Comparison of ENCODE assay signal across 1 cellular context in the genomic region with DNA sequence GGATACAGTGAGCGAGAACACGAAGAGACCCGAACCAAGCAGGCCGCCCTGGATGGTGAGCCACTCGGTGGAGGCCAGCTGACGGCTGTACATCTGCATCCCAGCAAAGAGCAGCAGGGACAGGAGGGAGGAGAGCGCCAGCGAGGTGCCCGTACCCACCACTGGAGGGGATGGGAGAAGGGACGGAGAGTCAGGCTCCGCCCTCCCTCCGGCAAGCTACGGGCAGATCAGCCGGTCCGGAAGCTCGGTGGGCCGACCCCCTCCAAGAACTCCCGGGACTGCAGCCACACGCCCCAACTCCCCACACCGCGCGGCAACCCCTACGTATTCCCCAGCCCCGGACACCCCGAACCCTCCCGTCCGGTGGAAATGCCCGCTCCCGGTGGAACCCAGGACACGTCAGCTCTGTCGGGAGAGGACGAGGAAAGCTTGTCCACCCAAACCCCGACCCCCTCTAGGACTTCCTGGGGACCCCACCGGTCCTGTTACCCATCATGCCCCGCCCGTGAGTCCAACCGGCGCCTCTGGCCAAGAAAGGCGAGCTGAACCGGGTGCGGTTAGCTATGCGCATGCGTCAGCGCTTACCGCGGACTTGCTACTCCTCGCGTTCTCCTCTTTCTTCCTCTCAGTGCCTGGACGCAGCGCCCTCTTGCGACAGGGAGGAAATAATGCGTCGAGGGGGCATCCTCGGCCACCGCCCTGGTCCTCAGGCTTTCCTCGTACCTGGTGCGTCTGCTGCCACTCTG.
TF ChIP-seq lines count a peak whose summit lies in the region.

A gene (minus strand): TSS at position 573 of the 746 bp plus-strand sequence. CDS start 80 bp downstream, at position 493.

TF ChIP-seq in HepG2, 621 proteins besides CTCF, POLR2A, EP300 and RAD21 (continued from another document and continues in another):
- TF ChIP-seq, protein P1, sequence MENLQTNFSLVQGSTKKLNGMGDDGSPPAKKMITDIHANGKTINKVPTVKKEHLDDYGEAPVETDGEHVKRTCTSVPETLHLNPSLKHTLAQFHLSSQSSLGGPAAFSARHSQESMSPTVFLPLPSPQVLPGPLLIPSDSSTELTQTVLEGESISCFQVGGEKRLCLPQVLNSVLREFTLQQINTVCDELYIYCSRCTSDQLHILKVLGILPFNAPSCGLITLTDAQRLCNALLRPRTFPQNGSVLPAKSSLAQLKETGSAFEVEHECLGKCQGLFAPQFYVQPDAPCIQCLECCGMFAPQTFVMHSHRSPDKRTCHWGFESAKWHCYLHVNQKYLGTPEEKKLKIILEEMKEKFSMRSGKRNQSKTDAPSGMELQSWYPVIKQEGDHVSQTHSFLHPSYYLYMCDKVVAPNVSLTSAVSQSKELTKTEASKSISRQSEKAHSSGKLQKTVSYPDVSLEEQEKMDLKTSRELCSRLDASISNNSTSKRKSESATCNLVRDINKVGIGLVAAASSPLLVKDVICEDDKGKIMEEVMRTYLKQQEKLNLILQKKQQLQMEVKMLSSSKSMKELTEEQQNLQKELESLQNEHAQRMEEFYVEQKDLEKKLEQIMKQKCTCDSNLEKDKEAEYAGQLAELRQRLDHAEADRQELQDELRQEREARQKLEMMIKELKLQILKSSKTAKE (CRISPR knock-in tag; IDR thresholded peaks at IDR 0.05; ENCODE audit: borderline replicate concordance) = no peak
- peak; percentile 65; the same call in 1 of the 2 replicates for TF ChIP-seq ZKSCAN8 (CRISPR knock-in tag; IDR thresholded peaks at IDR 0.05; ENCODE audit: borderline replicate concordance)
- no peak for TF ChIP-seq SSRP1 (CRISPR knock-in tag; IDR thresholded peaks at IDR 0.05)
- 0 out of 2 replicates have a peak, but pooled peaks have one; percentile 55 for TF ChIP-seq ZNF572 (CRISPR knock-in tag; IDR thresholded peaks at IDR 0.05)
- TF ChIP-seq, protein P2, sequence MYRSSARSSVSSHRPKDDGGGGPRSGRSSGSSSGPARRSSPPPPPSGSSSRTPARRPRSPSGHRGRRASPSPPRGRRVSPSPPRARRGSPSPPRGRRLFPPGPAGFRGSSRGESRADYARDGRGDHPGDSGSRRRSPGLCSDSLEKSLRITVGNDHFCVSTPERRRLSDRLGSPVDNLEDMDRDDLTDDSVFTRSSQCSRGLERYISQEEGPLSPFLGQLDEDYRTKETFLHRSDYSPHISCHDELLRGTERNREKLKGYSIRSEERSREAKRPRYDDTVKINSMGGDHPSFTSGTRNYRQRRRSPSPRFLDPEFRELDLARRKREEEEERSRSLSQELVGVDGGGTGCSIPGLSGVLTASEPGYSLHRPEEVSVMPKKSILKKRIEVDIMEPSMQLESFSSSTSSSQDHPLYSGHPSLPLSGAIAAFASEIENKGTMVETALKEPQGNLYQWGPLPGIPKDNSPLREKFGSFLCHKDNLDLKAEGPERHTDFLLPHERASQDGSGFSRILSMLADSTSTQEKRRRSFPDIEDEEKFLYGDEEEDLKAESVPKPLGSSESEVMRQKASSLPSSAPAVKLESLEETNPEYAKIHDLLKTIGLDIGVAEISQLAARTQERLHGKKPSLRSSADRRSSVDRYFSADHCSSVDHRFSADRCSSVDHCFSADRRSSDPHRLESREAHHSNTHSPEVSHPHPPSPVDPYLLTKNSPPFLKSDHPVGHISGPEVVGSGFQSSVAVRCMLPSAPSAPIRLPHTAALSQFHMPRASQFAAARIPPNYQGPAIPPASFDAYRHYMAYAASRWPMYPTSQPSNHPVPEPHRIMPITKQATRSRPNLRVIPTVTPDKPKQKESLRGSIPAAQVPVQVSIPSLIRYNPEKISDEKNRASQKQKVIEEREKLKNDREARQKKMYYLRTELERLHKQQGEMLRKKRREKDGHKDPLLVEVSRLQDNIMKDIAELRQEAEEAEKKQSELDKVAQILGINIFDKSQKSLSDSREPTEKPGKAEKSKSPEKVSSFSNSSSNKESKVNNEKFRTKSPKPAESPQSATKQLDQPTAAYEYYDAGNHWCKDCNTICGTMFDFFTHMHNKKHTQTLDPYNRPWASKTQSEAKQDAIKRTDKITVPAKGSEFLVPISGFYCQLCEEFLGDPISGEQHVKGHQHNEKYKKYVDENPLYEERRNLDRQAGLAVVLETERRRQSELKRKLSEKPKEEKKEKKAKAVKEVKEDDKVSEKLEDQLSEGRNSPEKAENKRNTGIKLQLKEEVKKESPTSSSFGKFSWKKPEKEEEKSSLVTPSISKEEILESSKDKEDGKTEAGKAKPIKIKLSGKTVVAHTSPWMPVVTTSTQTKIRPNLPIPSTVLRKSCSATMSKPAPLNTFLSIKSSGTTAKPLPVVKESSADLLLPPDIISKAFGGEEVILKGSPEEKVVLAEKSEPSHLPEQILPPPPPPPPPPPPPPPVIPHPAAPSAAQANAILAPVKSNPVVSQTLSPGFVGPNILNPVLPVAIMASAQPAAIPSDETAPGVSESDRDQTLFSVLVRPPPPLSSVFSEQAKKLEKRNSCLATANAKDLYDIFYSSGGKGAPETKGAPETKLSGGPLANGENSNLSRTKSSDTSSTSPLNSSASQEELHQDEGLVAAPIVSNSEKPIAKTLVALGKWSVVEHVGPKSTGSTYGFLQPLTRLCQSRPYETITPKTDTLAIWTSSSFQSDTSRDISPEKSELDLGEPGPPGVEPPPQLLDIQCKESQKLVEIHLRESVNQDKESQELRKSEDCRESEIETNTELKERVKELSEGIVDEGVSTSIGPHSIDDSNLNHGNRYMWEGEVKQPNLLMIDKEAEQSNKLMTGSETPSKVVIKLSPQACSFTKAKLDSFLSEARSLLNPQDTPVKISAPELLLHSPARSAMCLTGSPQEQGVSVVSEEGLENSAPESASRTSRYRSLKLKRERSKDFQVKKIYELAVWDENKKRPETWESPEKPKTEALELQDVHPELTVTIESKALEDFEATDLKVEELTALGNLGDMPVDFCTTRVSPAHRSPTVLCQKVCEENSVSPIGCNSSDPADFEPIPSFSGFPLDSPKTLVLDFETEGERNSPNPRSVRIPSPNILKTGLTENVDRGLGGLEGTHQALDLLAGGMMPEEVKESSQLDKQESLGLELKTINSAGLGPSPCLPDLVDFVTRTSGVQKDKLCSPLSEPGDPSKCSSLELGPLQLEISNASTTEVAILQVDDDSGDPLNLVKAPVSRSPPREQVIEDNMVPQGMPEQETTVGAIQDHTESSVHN (CRISPR knock-in tag; IDR thresholded peaks at IDR 0.05) = no peak
- no peak for TF ChIP-seq ZNF724P (CRISPR knock-in tag; IDR thresholded peaks at IDR 0.05; ENCODE audit: borderline replicate concordance)
- TF ChIP-seq ZZZ3 (CRISPR knock-in tag; IDR thresholded peaks at IDR 0.05; ENCODE audit: borderline replicate concordance) = peak; percentile 58; the same call in 1 of the 2 replicates
- no peak; the same call in 1 of the 2 replicates for TF ChIP-seq ARNT2 (CRISPR knock-in tag; IDR thresholded peaks at IDR 0.05; ENCODE audit: low read depth)
- peak; percentile 25; the same call in 1 of the 2 replicates for TF ChIP-seq ZNF138 (CRISPR knock-in tag; IDR thresholded peaks at IDR 0.05; ENCODE audit: low read depth)
- no peak for TF ChIP-seq ZNF879 (CRISPR knock-in tag; IDR thresholded peaks at IDR 0.05)
- peak; percentile 90; the same call in 1 of the 2 replicates for TF ChIP-seq ZNF605 (CRISPR knock-in tag; IDR thresholded peaks at IDR 0.05)
- no peak; the same call in 1 of the 2 replicates for TF ChIP-seq MAF1 (CRISPR knock-in tag; IDR thresholded peaks at IDR 0.05; ENCODE audit: borderline replicate concordance)
- TF ChIP-seq CHCHD3 (CRISPR knock-in tag; IDR thresholded peaks at IDR 0.05) = no peak
- TF ChIP-seq, protein P3, sequence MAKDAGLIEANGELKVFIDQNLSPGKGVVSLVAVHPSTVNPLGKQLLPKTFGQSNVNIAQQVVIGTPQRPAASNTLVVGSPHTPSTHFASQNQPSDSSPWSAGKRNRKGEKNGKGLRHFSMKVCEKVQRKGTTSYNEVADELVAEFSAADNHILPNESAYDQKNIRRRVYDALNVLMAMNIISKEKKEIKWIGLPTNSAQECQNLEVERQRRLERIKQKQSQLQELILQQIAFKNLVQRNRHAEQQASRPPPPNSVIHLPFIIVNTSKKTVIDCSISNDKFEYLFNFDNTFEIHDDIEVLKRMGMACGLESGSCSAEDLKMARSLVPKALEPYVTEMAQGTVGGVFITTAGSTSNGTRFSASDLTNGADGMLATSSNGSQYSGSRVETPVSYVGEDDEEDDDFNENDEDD (CRISPR knock-in tag; IDR thresholded peaks at IDR 0.05; ENCODE audit: borderline replicate concordance) = peak; percentile 70; the same call in 1 of the 2 replicates
- TF ChIP-seq, protein P4, sequence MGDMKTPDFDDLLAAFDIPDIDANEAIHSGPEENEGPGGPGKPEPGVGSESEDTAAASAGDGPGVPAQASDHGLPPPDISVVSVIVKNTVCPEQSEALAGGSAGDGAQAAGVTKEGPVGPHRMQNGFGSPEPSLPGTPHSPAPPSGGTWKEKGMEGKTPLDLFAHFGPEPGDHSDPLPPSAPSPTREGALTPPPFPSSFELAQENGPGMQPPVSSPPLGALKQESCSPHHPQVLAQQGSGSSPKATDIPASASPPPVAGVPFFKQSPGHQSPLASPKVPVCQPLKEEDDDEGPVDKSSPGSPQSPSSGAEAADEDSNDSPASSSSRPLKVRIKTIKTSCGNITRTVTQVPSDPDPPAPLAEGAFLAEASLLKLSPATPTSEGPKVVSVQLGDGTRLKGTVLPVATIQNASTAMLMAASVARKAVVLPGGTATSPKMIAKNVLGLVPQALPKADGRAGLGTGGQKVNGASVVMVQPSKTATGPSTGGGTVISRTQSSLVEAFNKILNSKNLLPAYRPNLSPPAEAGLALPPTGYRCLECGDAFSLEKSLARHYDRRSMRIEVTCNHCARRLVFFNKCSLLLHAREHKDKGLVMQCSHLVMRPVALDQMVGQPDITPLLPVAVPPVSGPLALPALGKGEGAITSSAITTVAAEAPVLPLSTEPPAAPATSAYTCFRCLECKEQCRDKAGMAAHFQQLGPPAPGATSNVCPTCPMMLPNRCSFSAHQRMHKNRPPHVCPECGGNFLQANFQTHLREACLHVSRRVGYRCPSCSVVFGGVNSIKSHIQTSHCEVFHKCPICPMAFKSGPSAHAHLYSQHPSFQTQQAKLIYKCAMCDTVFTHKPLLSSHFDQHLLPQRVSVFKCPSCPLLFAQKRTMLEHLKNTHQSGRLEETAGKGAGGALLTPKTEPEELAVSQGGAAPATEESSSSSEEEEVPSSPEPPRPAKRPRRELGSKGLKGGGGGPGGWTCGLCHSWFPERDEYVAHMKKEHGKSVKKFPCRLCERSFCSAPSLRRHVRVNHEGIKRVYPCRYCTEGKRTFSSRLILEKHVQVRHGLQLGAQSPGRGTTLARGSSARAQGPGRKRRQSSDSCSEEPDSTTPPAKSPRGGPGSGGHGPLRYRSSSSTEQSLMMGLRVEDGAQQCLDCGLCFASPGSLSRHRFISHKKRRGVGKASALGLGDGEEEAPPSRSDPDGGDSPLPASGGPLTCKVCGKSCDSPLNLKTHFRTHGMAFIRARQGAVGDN (CRISPR knock-in tag; IDR thresholded peaks at IDR 0.05) = peak; percentile 93
- peak; percentile 88 for TF ChIP-seq ZNF143 (CRISPR knock-in tag; IDR thresholded peaks at IDR 0.05)
- TF ChIP-seq ZNF530 (CRISPR knock-in tag; IDR thresholded peaks at IDR 0.05; ENCODE audit: low read depth) = no peak
- TF ChIP-seq ZNF703 (CRISPR knock-in tag; IDR thresholded peaks at IDR 0.05; ENCODE audit: borderline replicate concordance) = no peak
- no peak for TF ChIP-seq REXO4 (CRISPR knock-in tag; IDR thresholded peaks at IDR 0.05; ENCODE audit: borderline replicate concordance)
- no peak for TF ChIP-seq ZNF296 (CRISPR knock-in tag; conservative IDR thresholded peaks at IDR 0.05)
- TF ChIP-seq ZNF292 (CRISPR knock-in tag; IDR thresholded peaks at IDR 0.05; ENCODE audit: borderline replicate concordance, low read depth) = no peak
- 0 out of 2 replicates have a peak, but pooled peaks have one; percentile 75 for TF ChIP-seq ZNF839 (CRISPR knock-in tag; IDR thresholded peaks at IDR 0.05; ENCODE audit: borderline replicate concordance)
- TF ChIP-seq ARHGAP35 (CRISPR knock-in tag; IDR thresholded peaks at IDR 0.05; ENCODE audit: borderline replicate concordance) = no peak; the same call in none of the 2 replicates
- no peak for TF ChIP-seq SIN3B (IDR thresholded peaks at IDR 0.05; ENCODE audit: low read length)
- peak; percentile 65; the same call in 1 of the 2 replicates for TF ChIP-seq ZNF547 (CRISPR knock-in tag; IDR thresholded peaks at IDR 0.05)
- TF ChIP-seq ZNF556 (CRISPR knock-in tag; IDR thresholded peaks at IDR 0.05; ENCODE audit: borderline replicate concordance) = no peak
- peak; percentile 61; the same call in 1 of the 3 replicates for TF ChIP-seq MXI1 (IDR thresholded peaks at IDR 0.05; ENCODE audit: borderline replicate concordance, low read depth, low read length)
- peak; percentile 13; the same call in 1 of the 2 replicates for TF ChIP-seq RARA (CRISPR knock-in tag; IDR thresholded peaks at IDR 0.05)
- TF ChIP-seq, protein P5, sequence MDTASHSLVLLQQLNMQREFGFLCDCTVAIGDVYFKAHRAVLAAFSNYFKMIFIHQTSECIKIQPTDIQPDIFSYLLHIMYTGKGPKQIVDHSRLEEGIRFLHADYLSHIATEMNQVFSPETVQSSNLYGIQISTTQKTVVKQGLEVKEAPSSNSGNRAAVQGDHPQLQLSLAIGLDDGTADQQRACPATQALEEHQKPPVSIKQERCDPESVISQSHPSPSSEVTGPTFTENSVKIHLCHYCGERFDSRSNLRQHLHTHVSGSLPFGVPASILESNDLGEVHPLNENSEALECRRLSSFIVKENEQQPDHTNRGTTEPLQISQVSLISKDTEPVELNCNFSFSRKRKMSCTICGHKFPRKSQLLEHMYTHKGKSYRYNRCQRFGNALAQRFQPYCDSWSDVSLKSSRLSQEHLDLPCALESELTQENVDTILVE (CRISPR knock-in tag; IDR thresholded peaks at IDR 0.05) = peak; percentile 91; the same call in 1 of the 2 replicates
- no peak for TF ChIP-seq HOXA7 (CRISPR knock-in tag; IDR thresholded peaks at IDR 0.05)
- TF ChIP-seq, protein P6, sequence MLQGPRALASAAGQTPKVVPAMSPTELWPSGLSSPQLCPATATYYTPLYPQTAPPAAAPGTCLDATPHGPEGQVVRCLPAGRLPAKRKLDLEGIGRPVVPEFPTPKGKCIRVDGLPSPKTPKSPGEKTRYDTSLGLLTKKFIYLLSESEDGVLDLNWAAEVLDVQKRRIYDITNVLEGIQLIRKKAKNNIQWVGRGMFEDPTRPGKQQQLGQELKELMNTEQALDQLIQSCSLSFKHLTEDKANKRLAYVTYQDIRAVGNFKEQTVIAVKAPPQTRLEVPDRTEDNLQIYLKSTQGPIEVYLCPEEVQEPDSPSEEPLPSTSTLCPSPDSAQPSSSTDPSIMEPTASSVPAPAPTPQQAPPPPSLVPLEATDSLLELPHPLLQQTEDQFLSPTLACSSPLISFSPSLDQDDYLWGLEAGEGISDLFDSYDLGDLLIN (CRISPR knock-in tag; IDR thresholded peaks at IDR 0.05; ENCODE audit: borderline replicate concordance) = no peak
- no peak for TF ChIP-seq MLLT10 (CRISPR knock-in tag; IDR thresholded peaks at IDR 0.05)
- TF ChIP-seq BORCS8-MEF2B (CRISPR knock-in tag; IDR thresholded peaks at IDR 0.05) = no peak; the same call in 1 of the 2 replicates
- TF ChIP-seq NFIB (CRISPR knock-in tag; IDR thresholded peaks at IDR 0.05; ENCODE audit: borderline replicate concordance) = no peak
- TF ChIP-seq, protein P7, sequence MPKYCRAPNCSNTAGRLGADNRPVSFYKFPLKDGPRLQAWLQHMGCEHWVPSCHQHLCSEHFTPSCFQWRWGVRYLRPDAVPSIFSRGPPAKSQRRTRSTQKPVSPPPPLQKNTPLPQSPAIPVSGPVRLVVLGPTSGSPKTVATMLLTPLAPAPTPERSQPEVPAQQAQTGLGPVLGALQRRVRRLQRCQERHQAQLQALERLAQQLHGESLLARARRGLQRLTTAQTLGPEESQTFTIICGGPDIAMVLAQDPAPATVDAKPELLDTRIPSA (CRISPR knock-in tag; IDR thresholded peaks at IDR 0.05; ENCODE audit: borderline replicate concordance) = no peak
- TF ChIP-seq, protein P8, sequence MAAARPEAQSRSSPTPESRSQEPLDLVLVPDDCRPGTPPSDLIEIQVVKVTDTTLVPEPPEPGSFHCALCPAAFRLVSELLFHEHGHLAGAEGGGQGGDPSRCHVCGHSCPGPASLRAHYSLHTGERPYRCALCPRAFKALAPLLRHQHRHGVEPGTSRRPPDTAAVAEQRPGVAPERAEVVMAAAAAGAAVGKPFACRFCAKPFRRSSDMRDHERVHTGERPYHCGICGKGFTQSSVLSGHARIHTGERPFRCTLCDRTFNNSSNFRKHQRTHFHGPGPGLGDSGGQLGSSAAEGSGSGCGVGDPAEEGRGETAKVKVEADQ (CRISPR knock-in tag; IDR thresholded peaks at IDR 0.05; ENCODE audit: borderline replicate concordance) = no peak
